ENCODE assay signal across 16 cellular contexts in the genomic region with DNA sequence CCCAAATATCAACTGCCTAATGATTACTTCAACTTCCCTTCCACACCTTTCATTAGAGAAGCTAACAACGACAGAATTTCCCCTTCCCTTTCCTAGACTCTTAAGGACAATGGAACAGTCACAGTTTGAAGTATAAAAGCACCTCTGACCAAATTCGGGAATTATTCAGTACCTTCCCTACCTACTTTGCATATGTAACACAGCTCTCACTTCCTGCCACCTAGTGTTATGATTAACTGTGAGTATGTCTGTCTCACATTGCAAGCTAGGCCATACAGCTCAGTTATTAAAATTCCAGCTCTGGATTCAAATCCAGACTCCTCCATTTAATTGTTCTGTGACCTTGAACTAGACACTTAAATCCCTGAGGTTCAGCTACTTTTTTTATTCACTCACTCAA. TPM values are rescaled to one million over a fixed set of nuclear protein-coding genes. Genes with fewer than 3 reads are reported as not detected.
DNase-seq lines count a peak whose midpoint lies in the region; ATAC-seq, FAIRE-seq and TF ChIP-seq lines count a peak whose summit lies in the region.
"Had no signal": no experiment of that assay in that cellular context is flagged by ENCODE, and none has a peak within 500 bp of the region (broad histone marks: within the 10 kb centered on the region; RNA-seq: fewer than 3 reads in every experiment).

No MANE protein-coding gene starts in this region.

- peak overlapping the region; percentile 27 for H3K4me2 ChIP-seq in PC-3 (ENCODE audit: low read length)

- H3K4me3 ChIP-seq in PC-3 (ENCODE audit: low read length), result no peak overlapping the region
- H3K4me3 ChIP-seq: K562 had no signal

- H3F3A ChIP-seq in PC-3 (ENCODE audit: low read length, unreplicated experiment), result no peaks in the 10 kb centered on the region

- no peak for TF ChIP-seq CTCF in PC-3 (conservative IDR thresholded peaks at IDR 0.05; ENCODE audit: low read depth, low read length)

- no peaks in the 10 kb centered on the region for H3K9me3 ChIP-seq in PC-3 (ENCODE audit: low read length)

- H3K9me2 ChIP-seq in PC-3 (replicated peaks; ENCODE audit: low read length), result no peaks in the 10 kb centered on the region

- H3K4me1 ChIP-seq in PC-3 (ENCODE audit: insufficient read depth, low read length), result peaks cover 22% of the 10 kb centered on the region

- no peak overlapping the region for H3K4me3 Mint-ChIP-seq in activated CD4-positive, alpha-beta memory T cell treated with anti-CD3 and anti-CD28 coated beads for 36 hours
- H3K4me3 Mint-ChIP-seq: activated CD4-positive, alpha-beta T cell treated with anti-CD3 and anti-CD28 coated beads, Interleukin-2, amount 10 ng/mL, durations not matched to agents 24 days and 14 days had no signal

- H3K4me1 Mint-ChIP-seq in activated CD4-positive, alpha-beta memory T cell treated with anti-CD3 and anti-CD28 coated beads for 36 hours (ENCODE audit: low read depth), result no peaks in the 10 kb centered on the region
- H3K4me1 Mint-ChIP-seq: activated CD4-positive, alpha-beta T cell treated with anti-CD3 and anti-CD28 coated beads, Interleukin-2, amount 10 ng/mL, durations not matched to agents 24 days and 14 days had no signal

- peaks cover 13% of the 10 kb centered on the region for H3K27me3 Mint-ChIP-seq in activated CD4-positive, alpha-beta memory T cell treated with anti-CD3 and anti-CD28 coated beads for 36 hours

- no peak overlapping the region for H2AFZ ChIP-seq in PC-3 (ENCODE audit: low read length)

- no peaks in the 10 kb centered on the region for H3K79me2 ChIP-seq in PC-3 (ENCODE audit: low read length)

- peak; percentile 74 for FAIRE-seq in GM18507 (lab: Jason Lieb, UNC)
- FAIRE-seq: K562 had no signal

- H3K36me3 Mint-ChIP-seq in activated CD4-positive, alpha-beta memory T cell treated with anti-CD3 and anti-CD28 coated beads for 36 hours, result no peaks in the 10 kb centered on the region

- intact Hi-C loops in PC-3 (cut with micrococcal nuclease), result no loop called here
- intact Hi-C loops in activated CD4-positive, alpha-beta memory T cell treated with anti-CD3 and anti-CD28 coated beads for 36 hours (cut with micrococcal nuclease), result no loop called here

- ATAC-seq in GM21526 (IDR thresholded peaks at IDR 0.05; ENCODE audit: low FRiP score, unreplicated experiment) (peak; percentile 66), HG03064 (IDR thresholded peaks at IDR 0.05; ENCODE audit: low read depth, unreplicated experiment) (peak; percentile 67), PC-3 (peak; percentile 17)
- ATAC-seq: K562 had no signal

- no peaks in the 10 kb centered on the region for H4K20me1 ChIP-seq in PC-3 (ENCODE audit: low read length)

- CTCF ChIA-PET in PC-3 (lab: Charles Lee), result no interaction called here
- CTCF ChIA-PET in activated CD4-positive, alpha-beta memory T cell treated with anti-CD3 and anti-CD28 coated beads for 36 hours (lab: Charles Lee), result no interaction called here

- H3K27ac ChIP-seq in PC-3 (ENCODE audit: low read length), result peak overlapping the region; percentile 87

- DNase-seq in GM18507 (ENCODE audit: extremely low spot score, insufficient read length, low read depth) (no peak), PC-3 (peak; percentile 31), NCI-H510A treated with DMSO at 0.1 percent for 48 hours (lab: John Stamatoyannopoulos, UW) (no peak), NCI-H510A (lab: John Stamatoyannopoulos, UW) (no peak), KG1 (lab: John Stamatoyannopoulos, UW) (no peak)
- no peak for DNase-seq in activated CD4-positive, alpha-beta memory T cell treated with anti-CD3 and anti-CD28 coated beads for 36 hours
- DNase-seq: activated CD4-positive, alpha-beta T cell treated with anti-CD3 and anti-CD28 coated beads, Interleukin-2, amount 10 ng/mL, durations not matched to agents 24 days and 14 days; activated effector memory CD4-positive, alpha-beta T cell treated with anti-CD3 and anti-CD28 coated beads, Interleukin-2, amount 50 U/mL, for 16 hours; DMS79 treated with DMSO at 0.1 percent for 48 hours; erythroblast; NCI-H187 treated with DMSO at 0.1 percent for 48 hours; posterior cingulate gyrus; stimulated activated naive CD4-positive, alpha-beta T cell treated with Interleukin-2 at 50 U/mL for 16 hours had no signal

- H3K36me3 ChIP-seq in PC-3 (ENCODE audit: low read depth, low read length), result no peaks in the 10 kb centered on the region

- peaks cover 14% of the 10 kb centered on the region for H3K9me3 Mint-ChIP-seq in activated CD4-positive, alpha-beta memory T cell treated with anti-CD3 and anti-CD28 coated beads for 36 hours

- POLR2A ChIA-PET in PC-3 (lab: Charles Lee; ENCODE audit: unreplicated experiment), result no interaction called here
- POLR2A ChIA-PET in activated CD4-positive, alpha-beta memory T cell treated with anti-CD3 and anti-CD28 coated beads for 36 hours (lab: Charles Lee), result interaction anchor here (0.5 kb wide), 1 partner anchor 34 kb away, joined by 3 read pairs; no protein-coding TSS in a partner anchor

- H3K9ac ChIP-seq in PC-3 (ENCODE audit: low read length), result peak overlapping the region; percentile 60

- H3K27me3 ChIP-seq in PC-3 (ENCODE audit: low read length), result no peaks in the 10 kb centered on the region

- no TSS peak for BruUV-seq in PC-3 (replicated peaks; lab: Mats Ljungman, UMichigan)

- no peak overlapping the region for H3K27ac Mint-ChIP-seq in activated CD4-positive, alpha-beta memory T cell treated with anti-CD3 and anti-CD28 coated beads for 36 hours
- H3K27ac Mint-ChIP-seq: activated CD4-positive, alpha-beta T cell treated with anti-CD3 and anti-CD28 coated beads, Interleukin-2, amount 10 ng/mL, durations not matched to agents 24 days and 14 days had no signal

RNA-seq across cellular contexts. Expression of gene HPSE2, which starts 44.8 kb away (rescaled TPM):
- total RNA-seq in PC-3 (2014; rRNA removed), result 0.15 TPM in 1 of 2 replicates, not detected in the other
- not detected for total RNA-seq in activated CD4-positive, alpha-beta memory T cell treated with anti-CD3 and anti-CD28 coated beads for 36 hours
- total RNA-seq: activated CD4-positive, alpha-beta T cell treated with anti-CD3 and anti-CD28 coated beads, Interleukin-2, amount 10 ng/mL, durations not matched to agents 24 days and 14 days had no signal

RNA-seq across cellular contexts. Expression of gene CNNM1, which starts 48.7 kb away (rescaled TPM):
- total RNA-seq in PC-3 (2014; rRNA removed), result 3.3 and 4.3 TPM in 2 replicates
- under 1 TPM; 0.41 to 0.43 TPM for total RNA-seq in activated CD4-positive, alpha-beta memory T cell treated with anti-CD3 and anti-CD28 coated beads for 36 hours
- total RNA-seq: K562 had no signal

Comparison
In these comparisons a context has a peak if more than half of its experiments do, and no peak if none do; other contexts are left out.
1. ATAC-seq: peak in every context shown above with its lines; median percentile 67 in HG03064; 66 in GM21526; 17 in PC-3.